In genomic region chr15:66882251-66883020, GRCh38 we compare ENCODE assay signal across 1 cellular context.
TF ChIP-seq lines count a peak whose summit lies in the region.

No MANE protein-coding gene starts in this region.

TF ChIP-seq in HepG2, 621 proteins besides CTCF, POLR2A, EP300 and RAD21 (continued from another document):
- TF ChIP-seq ZNF800 (CRISPR knock-in tag; IDR thresholded peaks at IDR 0.05) = no peak
- TF ChIP-seq ZNF326 (CRISPR knock-in tag; IDR thresholded peaks at IDR 0.05; ENCODE audit: borderline replicate concordance) = no peak
- TF ChIP-seq YEATS4 (CRISPR knock-in tag; IDR thresholded peaks at IDR 0.05; ENCODE audit: borderline replicate concordance) = no peak
- no peak for TF ChIP-seq ZFP36L1 (CRISPR knock-in tag; IDR thresholded peaks at IDR 0.05)
- no peak for TF ChIP-seq AKNA (CRISPR knock-in tag; IDR thresholded peaks at IDR 0.05; ENCODE audit: borderline replicate concordance)
